24 cellular contexts compared by ENCODE assay signal in the genomic region with DNA sequence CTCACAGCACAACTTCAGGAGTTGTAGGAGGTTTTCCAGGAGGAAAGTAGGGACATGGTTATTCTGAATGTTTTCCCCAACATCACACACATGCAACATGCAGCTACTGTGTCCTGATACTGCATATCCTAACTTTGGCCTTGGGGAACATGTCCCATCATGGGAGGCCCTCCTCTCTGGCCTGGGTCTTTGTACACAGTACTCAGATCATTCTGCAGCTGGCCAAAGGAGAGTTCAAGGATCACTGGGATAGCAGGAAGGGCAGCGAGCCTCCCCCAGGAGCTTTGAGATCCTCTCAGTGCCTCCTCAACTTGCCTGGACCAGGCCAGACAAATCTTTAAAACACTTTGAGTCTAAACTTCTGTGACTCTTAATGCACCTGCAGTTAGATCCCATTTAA. TPM values are rescaled to one million over a fixed set of nuclear protein-coding genes. Genes with fewer than 3 reads are reported as not detected.
DNase-seq lines count a peak whose midpoint lies in the region; ATAC-seq and TF ChIP-seq lines count a peak whose summit lies in the region.
"Had no signal": no experiment of that assay in that cellular context is flagged by ENCODE, and none has a peak within 500 bp of the region (broad histone marks: within the 10 kb centered on the region; RNA-seq: fewer than 3 reads in every experiment).

No MANE protein-coding gene starts in this region.

- H3K14ac ChIP-seq in IMR-90 (replicated peaks; ENCODE audit: low read depth, low read length), result peak overlapping the region; percentile 94

- H3K4me3 ChIP-seq in IMR-90 (ENCODE audit: insufficient read depth, low read depth, low read length), result no peak overlapping the region
- H3K4me3 ChIP-seq: MG63, PC-9, SJSA1 had no signal

- H3K36me3 Mint-ChIP-seq in activated CD4-positive, alpha-beta T cell treated with anti-CD3 and anti-CD28 coated beads for 36 hours (ENCODE audit: low read depth), result peaks cover 3% of the 10 kb centered on the region
- no peaks in the 10 kb centered on the region for H3K36me3 Mint-ChIP-seq in nephron (ENCODE audit: low read depth)

- TF ChIP-seq POLR2A in IMR-90 (IDR thresholded peaks at IDR 0.05; ENCODE audit: low read depth, low read length), result no peak

- H2AFZ ChIP-seq in IMR-90 (replicated peaks; ENCODE audit: low read length, poor library complexity), result no peak overlapping the region
- H2AFZ ChIP-seq: PC-9 had no signal

- peak overlapping the region; percentile 96 for H2AK5ac ChIP-seq in IMR-90 (ENCODE audit: low read depth, low read length)

- POLR2A ChIA-PET in activated CD4-positive, alpha-beta T cell treated with anti-CD3 and anti-CD28 coated beads for 36 hours (lab: Charles Lee), result interaction anchor here (0.6 kb wide), 1 partner anchor 43 kb away, joined by 3 read pairs; the partner anchor contains the start of gene RTF2
- POLR2A ChIA-PET in IMR-90 (lab: Charles Lee; ENCODE audit: unreplicated experiment), result no interaction called here
- POLR2A ChIA-PET in HEK293T (lab: Yijun Ruan, JAX), result no interaction called here

- no peak overlapping the region for H3K4me3 Mint-ChIP-seq in activated CD4-positive, alpha-beta T cell treated with anti-CD3 and anti-CD28 coated beads for 36 hours
- peak overlapping the region in 2 of 3 experiments; percentile 77 to 86 for H3K4me3 Mint-ChIP-seq in nephron
- H3K4me3 Mint-ChIP-seq: B cell had no signal

- H3K9me3 Mint-ChIP-seq in activated CD4-positive, alpha-beta T cell treated with anti-CD3 and anti-CD28 coated beads for 36 hours (ENCODE audit: low read depth), result no peaks in the 10 kb centered on the region
- no peaks in the 10 kb centered on the region for H3K9me3 Mint-ChIP-seq in nephron

- peaks cover 30% of the 10 kb centered on the region for H3K9me1 ChIP-seq in IMR-90 (ENCODE audit: insufficient read depth, low read length)

- dilution Hi-C loops in IMR-90 (cut with HindIII; ENCODE audit: low sequenced_read_pairs, unreplicated experiment), result no loop called here

- H4K20me1 ChIP-seq in IMR-90 (ENCODE audit: insufficient read depth, low read length), result no peaks in the 10 kb centered on the region

- peak overlapping the region; percentile 66 to 92 for H4K8ac ChIP-seq in IMR-90 (ENCODE audit: low read depth in 2 of 2, low read length in 2 of 2)

- intact Hi-C loops in activated CD4-positive, alpha-beta T cell treated with anti-CD3 and anti-CD28 coated beads for 36 hours (cut with DNase I, micrococcal nuclease), result no loop called here
- intact Hi-C loops in IMR-90 (cut with micrococcal nuclease), result no loop called here

- H2AK9ac ChIP-seq in IMR-90 (replicated peaks; ENCODE audit: low read depth, low read length, poor library complexity), result no peak overlapping the region

- H3K27me3 Mint-ChIP-seq in activated CD4-positive, alpha-beta T cell treated with anti-CD3 and anti-CD28 coated beads for 36 hours, result no peaks in the 10 kb centered on the region
- H3K27me3 Mint-ChIP-seq in nephron (ENCODE audit: low read depth), result no peaks in the 10 kb centered on the region

- H2BK5ac ChIP-seq in IMR-90 (ENCODE audit: low read depth, low read length, poor library complexity, severe bottlenecking), result peak overlapping the region; percentile 83

- peaks cover 65% of the 10 kb centered on the region for H3K4me1 Mint-ChIP-seq in activated CD4-positive, alpha-beta T cell treated with anti-CD3 and anti-CD28 coated beads for 36 hours
- peaks cover 50% of the 10 kb centered on the region for H3K4me1 Mint-ChIP-seq in nephron

- peak overlapping the region; percentile 69 for H2BK20ac ChIP-seq in IMR-90 (ENCODE audit: low read depth, low read length)

- H3K4me2 ChIP-seq in IMR-90 (ENCODE audit: low read depth, low read length), result no peak overlapping the region
- H3K4me2 ChIP-seq: PC-9 had no signal

- peaks cover 45% of the 10 kb centered on the region for H3K4me1 ChIP-seq in IMR-90 (ENCODE audit: control insufficient read depth, insufficient read depth, low read length)

- 100% methylated on average over 1 of the region's 1 CpG; no CpG with 5 or more reads in 1 of the 2 experiments for WGBS in IMR-90 (ENCODE audit: extremely low coverage in 2 of 2, insufficient read length in 1 of 2), 2 experiments

- peak overlapping the region; percentile 93 for H2BK120ac ChIP-seq in IMR-90 (ENCODE audit: low read depth, low read length)

- H2BK15ac ChIP-seq in IMR-90 (ENCODE audit: low read depth, low read length), result peak overlapping the region; percentile 98; the same call in 2 of the 3 replicates

- H4K5ac ChIP-seq in IMR-90 (ENCODE audit: low read depth, low read length), result peak overlapping the region; percentile 94

- BruUV-seq in IMR-90 (replicated peaks; lab: Mats Ljungman, UMichigan), result no TSS peak

- no peak overlapping the region for H3K9ac ChIP-seq in IMR-90 (ENCODE audit: low read depth, low read length)

- H3K27ac Mint-ChIP-seq in activated CD4-positive, alpha-beta T cell treated with anti-CD3 and anti-CD28 coated beads for 36 hours, result peak overlapping the region; percentile 49
- H3K27ac Mint-ChIP-seq in nephron, result peak overlapping the region in 2 of 3 experiments; percentile 33 to 43
- H3K27ac Mint-ChIP-seq: B cell had no signal

- peak overlapping the region; percentile 91 for H3K4ac ChIP-seq in IMR-90 (ENCODE audit: low read depth, low read length)

- H3K79me1 ChIP-seq in IMR-90 (ENCODE audit: low read depth in 1 of 2, low read length in 2 of 2), result peaks cover 35 to 75% of the 10 kb centered on the region in 2 experiments

- peak overlapping the region; percentile 78; the same call in 1 of the 2 replicates for H3K27ac ChIP-seq in IMR-90 (ENCODE audit: insufficient read depth, low read length)
- H3K27ac ChIP-seq: 22Rv1, C4-2B, PC-9, SJSA1 had no signal

- peaks cover 14% of the 10 kb centered on the region for H3K36me3 ChIP-seq in IMR-90 (ENCODE audit: control insufficient read depth, insufficient read depth, low read length)
- H3K36me3 ChIP-seq: SJSA1 had no signal

- no peaks in the 10 kb centered on the region for H3K27me3 ChIP-seq in IMR-90 (ENCODE audit: control insufficient read depth, insufficient read depth, low read length)
- H3K27me3 ChIP-seq: MG63, SJSA1 had no signal

- no peak for TF ChIP-seq RAD21 in IMR-90 (IDR thresholded peaks at IDR 0.05; ENCODE audit: low read length)

- ATAC-seq in activated CD4-positive, alpha-beta T cell treated with anti-CD3 and anti-CD28 coated beads for 36 hours, result no peak
- no peak for ATAC-seq in IMR-90 (ENCODE audit: low read depth)
- ATAC-seq: Right ventricle myocardium inferior had no signal

- H3K9me3 ChIP-seq in IMR-90 (ENCODE audit: control insufficient read depth, insufficient read depth, low read length), result no peaks in the 10 kb centered on the region
- H3K9me3 ChIP-seq: MG63, SJSA1 had no signal

- no peak for DNase-seq in activated CD4-positive, alpha-beta T cell treated with anti-CD3 and anti-CD28 coated beads for 36 hours
- DNase-seq in activated CD4-positive, alpha-beta T cell treated with anti-CD3 and anti-CD28 coated beads, Interleukin-2, amount 50 U/mL, for 1 hour, result no peak
- DNase-seq in IMR-90 (no peak), ecto neural progenitor cell (ENCODE audit: low spot score) (peak; percentile 12), NCI-H1417 treated with DMSO at 0.1 percent for 48 hours (lab: John Stamatoyannopoulos, UW) (no peak), HEK293T (ENCODE audit: extremely low spot score) (no peak), GOT3 (lab: John Stamatoyannopoulos, UW) (no peak)
- DNase-seq: Calu3, DMS79 treated with DMSO at 0.1 percent for 48 hours, GF-D8, KBM-7, MG63, NCI-H1694, NCI-H2081, NCI-H2227 treated with DMSO at 0.1 percent for 48 hours, NCI-H526 treated with DMSO at 0.1 percent for 48 hours, PC-9 had no signal

- CTCF ChIA-PET in activated CD4-positive, alpha-beta T cell treated with anti-CD3 and anti-CD28 coated beads for 36 hours (lab: Charles Lee), result interaction anchor here (1.3 to 1.6 kb wide), 4 partner anchors 8 to 33 kb away, joined by 4 to 6 read pairs (median 4); partner anchors contain the start of genes AURKA, CASS4 and CSTF1
- CTCF ChIA-PET in IMR-90 (lab: Yijun Ruan, JAX), result no interaction called here
- CTCF ChIA-PET in HEK293T (lab: Yijun Ruan, JAX), result interaction anchor here (0.6 kb wide), 1 partner anchor 67 kb away, joined by 3 read pairs; no protein-coding TSS in a partner anchor

- TF ChIP-seq CTCF in IMR-90 (conservative IDR thresholded peaks at IDR 0.05; ENCODE audit: low read depth, low read length) (no peak), nephron (IDR thresholded peaks at IDR 0.05; ENCODE audit: unreplicated experiment in 3 of 3) (no peak)

- H3K23ac ChIP-seq in IMR-90 (ENCODE audit: low read depth, low read length), result peak overlapping the region; percentile 94

- peak overlapping the region; percentile 90 for H3K18ac ChIP-seq in IMR-90 (ENCODE audit: low read depth, low read length)

- H4K91ac ChIP-seq in IMR-90 (ENCODE audit: insufficient read depth, low read depth, low read length), result peak overlapping the region; percentile 91

- H3K56ac ChIP-seq in IMR-90 (ENCODE audit: extremely low read depth, insufficient read depth, low read length), result 0 out of 2 replicates have a peak overlapping the region, but pooled peaks have one; percentile 41

- in situ Hi-C loops in IMR-90 (cut with MboI; ENCODE audit: low sequenced_read_pairs), result no loop called here

TF ChIP-seq in HEK293T, 16 proteins besides CTCF, POLR2A, EP300 and RAD21 (continues in another document):
- TF ChIP-seq FOXK2 (IDR thresholded peaks at IDR 0.05) (no peak), FOXM1 (IDR thresholded peaks at IDR 0.05; ENCODE audit: borderline replicate concordance) (no peak)

RNA-seq across cellular contexts. Expression of gene CASS4, which starts 12.9 kb away (rescaled TPM):
- 1 to 10 TPM; 5.1 to 5.6 TPM for total RNA-seq in activated CD4-positive, alpha-beta T cell treated with anti-CD3 and anti-CD28 coated beads for 36 hours
- 25.8 and 26.1 TPM in 2 replicates for total RNA-seq in IMR-90 (2012; rRNA removed)
- polyA plus RNA-seq in IMR-90 (2012; rRNA removed), result 26.5 and 29.6 TPM in 2 replicates
- polyA plus RNA-seq in IMR-90 (2012; cell fraction: cytosol; rRNA removed), result 12.7 and 19.2 TPM in 2 replicates
- polyA plus RNA-seq in IMR-90 (2012; cell fraction: nucleus; rRNA removed; ENCODE audit: low replicate concordance), result 28.4 and 44.9 TPM in 2 replicates
- total RNA-seq: HT1080, SJSA1 had no signal

RNA-seq across cellular contexts. Expression of gene CSTF1, which starts 32.5 kb away (rescaled TPM):
- 10 to 100 TPM; 62.0 to 84.2 TPM for total RNA-seq in activated CD4-positive, alpha-beta T cell treated with anti-CD3 and anti-CD28 coated beads for 36 hours
- 86.4 and 105 TPM in 2 replicates for total RNA-seq in IMR-90 (2012; rRNA removed)
- 48.8 and 49.5 TPM in 2 replicates for polyA plus RNA-seq in IMR-90 (2012; rRNA removed)
- 24.3 and 40.6 TPM in 2 replicates for polyA plus RNA-seq in IMR-90 (2012; cell fraction: cytosol; rRNA removed)
- polyA plus RNA-seq in IMR-90 (2012; cell fraction: nucleus; rRNA removed; ENCODE audit: low replicate concordance), result 28.6 and 46.9 TPM in 2 replicates

RNA-seq across cellular contexts. Expression of gene AURKA, which starts 32.9 kb away (rescaled TPM):
- 100 to 1,000 TPM; 103 to 114 TPM for total RNA-seq in activated CD4-positive, alpha-beta T cell treated with anti-CD3 and anti-CD28 coated beads for 36 hours
- 83.3 and 88.0 TPM in 2 replicates for total RNA-seq in IMR-90 (2012; rRNA removed)
- polyA plus RNA-seq in IMR-90 (2012; rRNA removed), result 63.7 and 68.0 TPM in 2 replicates
- polyA plus RNA-seq in IMR-90 (2012; cell fraction: cytosol; rRNA removed), result 21.7 and 43.0 TPM in 2 replicates
- 13.7 and 69.2 TPM in 2 replicates for polyA plus RNA-seq in IMR-90 (2012; cell fraction: nucleus; rRNA removed; ENCODE audit: low replicate concordance)

RNA-seq across cellular contexts. Expression of gene RTF2, which starts 43.5 kb away (rescaled TPM):
- 10 to 100 TPM; 68.5 to 80.8 TPM for total RNA-seq in activated CD4-positive, alpha-beta T cell treated with anti-CD3 and anti-CD28 coated beads for 36 hours
- total RNA-seq in IMR-90 (2012; rRNA removed), result 109 and 118 TPM in 2 replicates
- 98.4 and 102 TPM in 2 replicates for polyA plus RNA-seq in IMR-90 (2012; rRNA removed)
- polyA plus RNA-seq in IMR-90 (2012; cell fraction: cytosol; rRNA removed), result 73.2 and 76.9 TPM in 2 replicates
- polyA plus RNA-seq in IMR-90 (2012; cell fraction: nucleus; rRNA removed; ENCODE audit: low replicate concordance), result 59.0 and 86.9 TPM in 2 replicates
